In genomic region chr10:15208221-15208620, GRCh38 we compare ENCODE assay signal across 14 cellular contexts. TPM values are rescaled to one million over a fixed set of nuclear protein-coding genes. Genes with fewer than 3 reads are reported as not detected.
A peak's percentile ranks its signal among the peaks of the same experiment; 100 is the strongest.
DNase-seq lines count a peak whose midpoint lies in the region; ATAC-seq and TF ChIP-seq lines count a peak whose summit lies in the region.
"Had no signal": no experiment of that assay in that cellular context is flagged by ENCODE, and none has a peak within 500 bp of the region (broad histone marks: within the 10 kb centered on the region; RNA-seq: fewer than 3 reads in every experiment).

No MANE protein-coding gene starts in this region.

- WGBS in aorta, 2 donors = 90 to 100% methylated on average over 2 of the region's 2 CpGs

- no peaks in the 10 kb centered on the region for H4K20me1 ChIP-seq in Loucy (ENCODE audit: insufficient read depth, low read length, poor library complexity, severe bottlenecking)

- no peak for DNase-seq in activated T-cell treated with anti-CD3 and anti-CD28 coated beads, Interleukin-2, amount 50 U/mL, for 4 hours
- no peak for DNase-seq in activated T-cell treated with anti-CD3 and anti-CD28 coated beads, Interleukin-2, amount 50 U/mL, for 48 hours
- DNase-seq in activated naive CD8-positive, alpha-beta T cell treated with anti-CD3 and anti-CD28 coated beads, Interleukin-2, amount 50 U/mL, for 24 hours = no peak
- no peak for DNase-seq in aorta
- DNase-seq: activated CD8-positive, alpha-beta memory T cell treated with anti-CD3 and anti-CD28 coated beads for 24 hours; effector CD8-positive, alpha-beta T cell; H7; NCI-H526; PC-3 had no signal

- peak overlapping the region; percentile 71 for H3K4me3 ChIP-seq in Loucy (ENCODE audit: low read length, poor library complexity, severe bottlenecking)
- H3K4me3 ChIP-seq in aorta (ENCODE audit: low read length in 2 of 2) = no peak overlapping the region
- H3K4me3 ChIP-seq: SK-N-MC had no signal

- H3K9ac ChIP-seq in Loucy (ENCODE audit: low read depth, low read length, poor library complexity, severe bottlenecking) = peak overlapping the region; percentile 54

- H3K4me1 ChIP-seq in Loucy (ENCODE audit: insufficient read depth, low read length, poor library complexity, severe bottlenecking) (peaks cover 21% of the 10 kb centered on the region), aorta (ENCODE audit: control insufficient read depth in 1 of 2, insufficient read depth in 2 of 2, low read length in 2 of 2) (peaks cover 0 to 3% of the 10 kb centered on the region in 2 donors)

- peaks cover 8% of the 10 kb centered on the region for H3K36me3 Mint-ChIP-seq in activated T-cell treated with anti-CD3 and anti-CD28 coated beads, Interleukin-2, amount 50 U/mL, for 4 hours (ENCODE audit: insufficient read depth)
- H3K36me3 Mint-ChIP-seq in activated naive CD8-positive, alpha-beta T cell treated with anti-CD3 and anti-CD28 coated beads, Interleukin-2, amount 50 U/mL, for 24 hours (ENCODE audit: low read depth) = no peaks in the 10 kb centered on the region
- no peaks in the 10 kb centered on the region for H3K36me3 Mint-ChIP-seq in stimulated activated memory B cell treated with anti-CD40 and anti-IgM and Interleukin-4, amounts not matched to agents 10 μg/mL and 1 μg/mL and 100 μg/mL, for 72 hours

- no peaks in the 10 kb centered on the region for H3F3A ChIP-seq in Loucy (ENCODE audit: low read depth)

- no peak overlapping the region for H3K27ac ChIP-seq in aorta (ENCODE audit: low read depth in 1 of 2, low read length in 2 of 2)
- H3K27ac ChIP-seq: SK-N-MC had no signal

- H2AFZ ChIP-seq in Loucy (ENCODE audit: low read length) = 0 out of 2 replicates have a peak overlapping the region, but pooled peaks have one; percentile 26

- TF ChIP-seq CTCF in Loucy (conservative IDR thresholded peaks at IDR 0.05; ENCODE audit: low read length) = no peak

- peak overlapping the region; percentile 82 for H3K4me3 Mint-ChIP-seq in activated T-cell treated with anti-CD3 and anti-CD28 coated beads, Interleukin-2, amount 50 U/mL, for 4 hours
- peak overlapping the region; percentile 81 for H3K4me3 Mint-ChIP-seq in activated naive CD8-positive, alpha-beta T cell treated with anti-CD3 and anti-CD28 coated beads, Interleukin-2, amount 50 U/mL, for 24 hours
- no peak overlapping the region for H3K4me3 Mint-ChIP-seq in stimulated activated memory B cell treated with anti-CD40 and anti-IgM and Interleukin-4, amounts not matched to agents 10 μg/mL and 1 μg/mL and 100 μg/mL, for 72 hours

- peak overlapping the region; percentile 88 for H3K27ac Mint-ChIP-seq in activated naive CD8-positive, alpha-beta T cell treated with anti-CD3 and anti-CD28 coated beads, Interleukin-2, amount 50 U/mL, for 24 hours
- peak overlapping the region; percentile 60 for H3K27ac Mint-ChIP-seq in stimulated activated memory B cell treated with anti-CD40 and anti-IgM and Interleukin-4, amounts not matched to agents 10 μg/mL and 1 μg/mL and 100 μg/mL, for 72 hours

- H3K79me2 ChIP-seq in Loucy (ENCODE audit: insufficient read depth, low read length) = no peaks in the 10 kb centered on the region

- H3K36me3 ChIP-seq in Loucy (ENCODE audit: insufficient read depth, low read length) (no peaks in the 10 kb centered on the region), aorta (ENCODE audit: control insufficient read depth in 1 of 2, insufficient read depth in 2 of 2, low read length in 1 of 2) (peaks cover 0 to 2% of the 10 kb centered on the region in 2 donors)

- no peaks in the 10 kb centered on the region for H3K9me3 Mint-ChIP-seq in activated T-cell treated with anti-CD3 and anti-CD28 coated beads, Interleukin-2, amount 50 U/mL, for 4 hours
- no peaks in the 10 kb centered on the region for H3K9me3 Mint-ChIP-seq in activated naive CD8-positive, alpha-beta T cell treated with anti-CD3 and anti-CD28 coated beads, Interleukin-2, amount 50 U/mL, for 24 hours
- H3K9me3 Mint-ChIP-seq in stimulated activated memory B cell treated with anti-CD40 and anti-IgM and Interleukin-4, amounts not matched to agents 10 μg/mL and 1 μg/mL and 100 μg/mL, for 72 hours = no peaks in the 10 kb centered on the region

- peak overlapping the region; percentile 86 for H3K4me2 ChIP-seq in Loucy (ENCODE audit: low read depth, low read length, poor library complexity, severe bottlenecking)

- intact Hi-C loops in aorta (cut with DNase I) = no loop called here

- no peaks in the 10 kb centered on the region for H3K27me3 ChIP-seq in Loucy (ENCODE audit: insufficient read depth, low read length, poor library complexity, severe bottlenecking)
- H3K27me3 ChIP-seq in aorta (ENCODE audit: control insufficient read depth in 1 of 2, insufficient read depth in 2 of 2, low read length in 1 of 2) = no peaks in the 10 kb centered on the region

- peaks cover 57% of the 10 kb centered on the region for H3K4me1 Mint-ChIP-seq in activated T-cell treated with anti-CD3 and anti-CD28 coated beads, Interleukin-2, amount 50 U/mL, for 4 hours (ENCODE audit: low read depth)
- H3K4me1 Mint-ChIP-seq in activated naive CD8-positive, alpha-beta T cell treated with anti-CD3 and anti-CD28 coated beads, Interleukin-2, amount 50 U/mL, for 24 hours = peaks cover 49% of the 10 kb centered on the region
- peaks cover 12% of the 10 kb centered on the region for H3K4me1 Mint-ChIP-seq in stimulated activated memory B cell treated with anti-CD40 and anti-IgM and Interleukin-4, amounts not matched to agents 10 μg/mL and 1 μg/mL and 100 μg/mL, for 72 hours

- no peak for ATAC-seq in activated T-cell treated with anti-CD3 and anti-CD28 coated beads, Interleukin-2, amount 50 U/mL, for 4 hours
- ATAC-seq in activated naive CD8-positive, alpha-beta T cell treated with anti-CD3 and anti-CD28 coated beads, Interleukin-2, amount 50 U/mL, for 24 hours = no peak
- no peak for ATAC-seq in stimulated activated memory B cell treated with anti-CD40 and anti-IgM and Interleukin-4, amounts not matched to agents 10 μg/mL and 1 μg/mL and 100 μg/mL, for 72 hours
- ATAC-seq in HG02870 (IDR thresholded peaks at IDR 0.05; ENCODE audit: unreplicated experiment) = no peak
- ATAC-seq in HG03378 (IDR thresholded peaks at IDR 0.05; ENCODE audit: unreplicated experiment) = no peak
- no peak for ATAC-seq in aorta (ENCODE audit: low FRiP score)
- ATAC-seq: PC-3 had no signal

- no peaks in the 10 kb centered on the region for H3K27me3 Mint-ChIP-seq in activated T-cell treated with anti-CD3 and anti-CD28 coated beads, Interleukin-2, amount 50 U/mL, for 4 hours (ENCODE audit: low read depth)
- no peaks in the 10 kb centered on the region for H3K27me3 Mint-ChIP-seq in activated naive CD8-positive, alpha-beta T cell treated with anti-CD3 and anti-CD28 coated beads, Interleukin-2, amount 50 U/mL, for 24 hours
- H3K27me3 Mint-ChIP-seq in stimulated activated memory B cell treated with anti-CD40 and anti-IgM and Interleukin-4, amounts not matched to agents 10 μg/mL and 1 μg/mL and 100 μg/mL, for 72 hours = peaks cover 4% of the 10 kb centered on the region

- H3K9me2 ChIP-seq in Loucy (replicated peaks; ENCODE audit: low read depth, low read length) = no peaks in the 10 kb centered on the region

- H3K9me3 ChIP-seq in Loucy (ENCODE audit: insufficient read depth, low read depth, low read length) (no peaks in the 10 kb centered on the region), aorta (ENCODE audit: control insufficient read depth, low read length) (no peaks in the 10 kb centered on the region)

RNA-seq across cellular contexts. Expression of gene NMT2, which starts 39.7 kb away (rescaled TPM):
- total RNA-seq in activated T-cell treated with anti-CD3 and anti-CD28 coated beads, Interleukin-2, amount 50 U/mL, for 4 hours = 1 to 10 TPM; 6.9 to 7.6 (median 6.9) TPM
- 10 to 100 TPM; 11.9 to 20.4 TPM for total RNA-seq in aorta
- polyA plus RNA-seq in aorta = 10 to 100 TPM; 11.9 to 12.5 TPM
